Comparison of ENCODE assay signal across 9 cellular contexts in the genomic region with DNA sequence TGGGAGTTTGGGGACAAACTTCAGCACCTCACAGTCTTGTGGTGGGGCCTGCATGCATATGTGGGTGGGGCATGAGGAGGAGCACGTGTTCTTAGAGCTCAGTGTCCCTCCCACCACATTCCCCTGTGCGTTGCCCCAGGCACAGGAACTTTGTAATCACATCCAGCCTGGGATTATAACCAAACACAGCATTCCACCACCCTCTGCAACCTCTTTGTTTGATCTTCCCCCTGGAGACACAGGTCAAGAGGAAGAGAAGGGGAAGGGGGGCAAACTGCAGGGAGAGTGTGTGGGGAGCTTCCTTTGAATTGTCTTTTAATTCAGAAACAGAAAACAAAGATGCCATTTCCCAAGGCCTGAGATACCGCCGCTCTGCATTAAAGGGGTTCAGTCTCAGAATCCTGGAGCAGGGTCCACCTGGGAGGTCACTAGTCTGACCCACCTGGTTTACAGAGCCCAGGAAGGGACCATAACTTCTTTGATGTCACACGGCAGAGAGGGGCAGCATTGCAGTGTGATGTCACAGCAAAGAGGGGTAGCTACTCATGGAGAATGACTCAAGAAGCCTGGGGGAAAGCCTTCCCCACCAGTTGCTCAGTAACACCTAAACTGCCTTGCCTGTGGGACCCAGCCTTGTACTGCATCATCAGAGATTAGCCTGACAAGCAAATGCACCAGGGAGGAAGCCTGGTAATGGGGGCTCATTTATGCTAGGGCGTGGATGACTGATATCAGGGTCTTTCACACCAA.
DNase-seq lines count a peak whose midpoint lies in the region; ATAC-seq, FAIRE-seq and TF ChIP-seq lines count a peak whose summit lies in the region.
"Had no signal": no experiment of that assay in that cellular context is flagged by ENCODE, and none has a peak within 500 bp of the region (broad histone marks: within the 10 kb centered on the region; RNA-seq: fewer than 3 reads in every experiment).

No MANE protein-coding gene starts in this region.

- BruUV-seq in endothelial cell of umbilical vein (replicated peaks; lab: Mats Ljungman, UMichigan), result TSS peak; percentile 25

- H3K23ac ChIP-seq in neuronal stem cell (ENCODE audit: low read depth, low read length, poor library complexity), result no peak overlapping the region

- no peaks in the 10 kb centered on the region for H3K79me1 ChIP-seq in neuronal stem cell (ENCODE audit: low read depth, low read length)

- POLR2A ChIA-PET in endothelial cell of umbilical vein (lab: Charles Lee), result no interaction called here

- H3K4me3 ChIP-seq in OCI-LY1 (ENCODE audit: low read depth, low read length, poor library complexity, severe bottlenecking), result peak overlapping the region; percentile 28
- no peak overlapping the region for H3K4me3 ChIP-seq in endothelial cell of umbilical vein (replicated peaks in 1 of 3; ENCODE audit: insufficient read depth in 1 of 3, low read depth in 1 of 3, low read length in 3 of 3)
- peak overlapping the region in 1 of 2 donors; percentile 1 for H3K4me3 ChIP-seq in neuronal stem cell (ENCODE audit: low read length in 2 of 2)
- no peak overlapping the region for H3K4me3 ChIP-seq in body of pancreas

- H3K4me1 ChIP-seq in OCI-LY1 (ENCODE audit: insufficient read depth, low read length, severe bottlenecking), result peaks cover 25% of the 10 kb centered on the region
- no peaks in the 10 kb centered on the region for H3K4me1 ChIP-seq in endothelial cell of umbilical vein (ENCODE audit: control insufficient read depth, extremely low read depth, insufficient read depth, low read length)
- H3K4me1 ChIP-seq in neuronal stem cell (ENCODE audit: control insufficient read depth in 2 of 2, insufficient read depth in 1 of 2, low read depth in 1 of 2, low read length in 2 of 2), result peaks cover 18 to 21% of the 10 kb centered on the region in 2 donors
- H3K4me1 ChIP-seq in body of pancreas, result no peaks in the 10 kb centered on the region

- H3K9me3 ChIP-seq in OCI-LY1 (ENCODE audit: low read length) (no peaks in the 10 kb centered on the region), endothelial cell of umbilical vein (replicated peaks; ENCODE audit: control insufficient read depth, insufficient read depth, low read length) (no peaks in the 10 kb centered on the region), neuronal stem cell (replicated peaks in 1 of 2; ENCODE audit: control insufficient read depth in 2 of 2, insufficient read depth in 1 of 2, low read depth in 1 of 2, low read length in 2 of 2) (no peaks in the 10 kb centered on the region), body of pancreas (no peaks in the 10 kb centered on the region)

- H3K36me3 ChIP-seq in OCI-LY1 (ENCODE audit: insufficient read depth, low read length) (no peaks in the 10 kb centered on the region), endothelial cell of umbilical vein (ENCODE audit: control insufficient read depth in 2 of 2, extremely low read depth in 1 of 2, insufficient read depth in 2 of 2, low read length in 2 of 2) (no peaks in the 10 kb centered on the region), neuronal stem cell (replicated peaks in 1 of 2; ENCODE audit: control insufficient read depth in 2 of 2, insufficient read depth in 2 of 2, low read length in 2 of 2) (no peaks in the 10 kb centered on the region), body of pancreas (replicated peaks in 1 of 2; ENCODE audit: insufficient read depth in 1 of 2, low read depth in 2 of 2) (no peaks in the 10 kb centered on the region)

- H4K8ac ChIP-seq in neuronal stem cell (ENCODE audit: low read depth, low read length), result no peak overlapping the region

- TF ChIP-seq CTCF in OCI-LY1 (IDR thresholded peaks at IDR 0.05; ENCODE audit: low read length) (no peak), endothelial cell of umbilical vein (IDR thresholded peaks at IDR 0.05; ENCODE audit: extremely low read depth in 1 of 2, insufficient read depth in 1 of 2, low read depth in 1 of 2, low read length in 2 of 2) (no peak), body of pancreas (IDR thresholded peaks at IDR 0.05) (no peak)

- no peak overlapping the region for H2BK5ac ChIP-seq in neuronal stem cell (ENCODE audit: low read length)

- no peak overlapping the region for H2BK12ac ChIP-seq in neuronal stem cell (ENCODE audit: low read length)

- no peak overlapping the region for H3K4ac ChIP-seq in neuronal stem cell (ENCODE audit: low read length)

- H2AFZ ChIP-seq in OCI-LY1 (ENCODE audit: low read length), result peak overlapping the region; percentile 95
- no peak overlapping the region for H2AFZ ChIP-seq in endothelial cell of umbilical vein (ENCODE audit: low read depth, low read length)
- H2AFZ ChIP-seq in neuronal stem cell (ENCODE audit: low read length), result peak overlapping the region; percentile 36

- ATAC-seq in GM19035 (IDR thresholded peaks at IDR 0.05; ENCODE audit: unreplicated experiment), result no peak
- no peak for ATAC-seq in body of pancreas

- H4K20me1 ChIP-seq in OCI-LY1 (ENCODE audit: insufficient read depth, low read length) (no peaks in the 10 kb centered on the region), endothelial cell of umbilical vein (replicated peaks; ENCODE audit: control insufficient read depth, extremely low read depth, insufficient read depth, low read length) (no peaks in the 10 kb centered on the region)

- H3K14ac ChIP-seq in neuronal stem cell (ENCODE audit: low read length), result no peak overlapping the region

- H2BK15ac ChIP-seq in neuronal stem cell (ENCODE audit: low read length), result no peak overlapping the region

- intact Hi-C loops in endothelial cell of umbilical vein (cut with micrococcal nuclease), result no loop called here
- intact Hi-C loops in body of pancreas (cut with DNase I), result no loop called here

- H3F3A ChIP-seq in OCI-LY1 (ENCODE audit: insufficient read depth, low read length), result no peaks in the 10 kb centered on the region

- peak overlapping the region; percentile 68 for H3K27ac ChIP-seq in OCI-LY1 (ENCODE audit: low read depth, low read length, poor library complexity, severe bottlenecking)
- H3K27ac ChIP-seq in endothelial cell of umbilical vein (ENCODE audit: insufficient read depth, low read depth, low read length), result no peak overlapping the region
- peak overlapping the region; percentile 74 for H3K27ac ChIP-seq in neuronal stem cell (replicated peaks; ENCODE audit: low read length)
- peak overlapping the region in 1 of 4 donors; percentile 36 for H3K27ac ChIP-seq in body of pancreas

- no peak for TF ChIP-seq POLR2A in endothelial cell of umbilical vein (IDR thresholded peaks at IDR 0.05; ENCODE audit: low read depth, low read length)
- no peak for TF ChIP-seq POLR2A in body of pancreas (IDR thresholded peaks at IDR 0.05)

- no peak overlapping the region for H2BK120ac ChIP-seq in neuronal stem cell (ENCODE audit: low read depth, low read length)

- CTCF ChIA-PET in endothelial cell of umbilical vein (lab: Charles Lee), result interaction anchor here (1.0 to 1.7 kb wide), 2 partner anchors 10 to 22 kb away, joined by 3 to 5 read pairs; no protein-coding TSS in a partner anchor

- DNase-seq in EL (peak; percentile 88), endothelial cell of umbilical vein (ENCODE audit: low read depth, low spot score) (no peak), neuronal stem cell (ENCODE audit: low spot score) (peak; percentile 58), RCC 7860 (ENCODE audit: low spot score) (no peak), body of pancreas (no peak), Kasumi-1 (lab: John Stamatoyannopoulos, UW) (no peak)
- DNase-seq: stimulated activated CD4-positive, alpha-beta T cell treated with anti-CD3 and anti-CD28 coated beads, Interleukin-1b, Interleukin-23, amount 100 ng/mL, for 48 hours had no signal

- H3K27me3 ChIP-seq in OCI-LY1 (ENCODE audit: insufficient read depth, low read length) (no peaks in the 10 kb centered on the region), endothelial cell of umbilical vein (ENCODE audit: control insufficient read depth in 2 of 2, insufficient read depth in 2 of 2, low read length in 2 of 2) (no peaks in the 10 kb centered on the region), neuronal stem cell (ENCODE audit: control insufficient read depth in 3 of 3, insufficient read depth in 3 of 3, low read depth in 1 of 3, low read length in 3 of 3) (no peaks in the 10 kb centered on the region), body of pancreas (no peaks in the 10 kb centered on the region)

- peak overlapping the region; percentile 44 for H3K18ac ChIP-seq in neuronal stem cell (ENCODE audit: low read length)

- H3K9me1 ChIP-seq in endothelial cell of umbilical vein (replicated peaks; ENCODE audit: control insufficient read depth, extremely low read depth, insufficient read depth, low read length), result no peaks in the 10 kb centered on the region

- WGBS in neuronal stem cell (ENCODE audit: extremely low coverage in 2 of 2, insufficient read length in 2 of 2, insufficient replicate concordance in 1 of 2), 2 donors, result no CpG with 5 or more reads among the region's 6 CpGs
- 64 to 73% methylated on average over 6 of the region's 6 CpGs for WGBS in body of pancreas, 2 donors

- no peaks in the 10 kb centered on the region for H3K9me2 ChIP-seq in OCI-LY1 (ENCODE audit: low read depth, low read length)

- no peak overlapping the region for H4K91ac ChIP-seq in neuronal stem cell (ENCODE audit: low read depth, low read length, poor library complexity)

- FAIRE-seq in endothelial cell of umbilical vein (lab: Jason Lieb, UNC), result no peak
- FAIRE-seq in RCC 7860 (lab: Jason Lieb, UNC), result no peak

- no peak overlapping the region for H2AK5ac ChIP-seq in neuronal stem cell (ENCODE audit: low read depth, low read length)

- peak overlapping the region; percentile 59 for H3K9ac ChIP-seq in OCI-LY1 (ENCODE audit: low read length)
- no peak overlapping the region for H3K9ac ChIP-seq in endothelial cell of umbilical vein (replicated peaks; ENCODE audit: extremely low read depth, insufficient read depth, low read length)
- no peak overlapping the region for H3K9ac ChIP-seq in neuronal stem cell (ENCODE audit: low read depth, low read length, poor library complexity)

- H3K79me2 ChIP-seq in OCI-LY1 (ENCODE audit: insufficient read depth, low read length), result no peaks in the 10 kb centered on the region
- H3K79me2 ChIP-seq in endothelial cell of umbilical vein (ENCODE audit: control insufficient read depth, insufficient read depth, low read length), result no peaks in the 10 kb centered on the region

- dilution Hi-C loops in endothelial cell of umbilical vein (cut with MboI; ENCODE audit: extremely low pct_ligation_motif_present, low sequenced_read_pairs), result no loop called here

- H3K4me2 ChIP-seq in OCI-LY1 (ENCODE audit: low read length) (peak overlapping the region; percentile 67), endothelial cell of umbilical vein (ENCODE audit: insufficient read depth, low read length) (no peak overlapping the region), neuronal stem cell (ENCODE audit: insufficient read depth, low read length, poor library complexity, severe bottlenecking) (no peak overlapping the region)

TF ChIP-seq in endothelial cell of umbilical vein, 7 proteins besides CTCF, POLR2A, EP300 and RAD21:
- TF ChIP-seq POLR2AphosphoS5 (IDR thresholded peaks at IDR 0.05; ENCODE audit: insufficient read depth, low read depth, low read length), result no peak
- TF ChIP-seq, protein P1, sequence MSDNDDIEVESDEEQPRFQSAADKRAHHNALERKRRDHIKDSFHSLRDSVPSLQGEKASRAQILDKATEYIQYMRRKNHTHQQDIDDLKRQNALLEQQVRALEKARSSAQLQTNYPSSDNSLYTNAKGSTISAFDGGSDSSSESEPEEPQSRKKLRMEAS (IDR thresholded peaks at IDR 0.05; ENCODE audit: insufficient read depth, insufficient read length), result peak; percentile 62

Comparison
In these comparisons a context has a peak if more than half of its experiments do, and no peak if none do; other contexts are left out.
1. DNase-seq: peak in EL (single experiment) and neuronal stem cell (single experiment); none in endothelial cell of umbilical vein (single experiment), RCC 7860 (single experiment), body of pancreas (0 of 4) and Kasumi-1 (0 of 2).